ENCODE assay signal across 35 cellular contexts in genomic region chr5:128236334-128236733, GRCh38.
"Had no signal": no experiment of that assay in that cellular context is flagged by ENCODE, and none has a peak within 500 bp of the region (broad histone marks: within the 10 kb centered on the region; RNA-seq: fewer than 3 reads in every experiment).

No MANE protein-coding gene starts in this region.

- H3K4me1 Mint-ChIP-seq: activated B cell treated with CpG ODN at 0.5 μM for 24 hours; activated naive CD4-positive, alpha-beta T cell treated with anti-CD3 and anti-CD28 coated beads, Interleukin-2, amount 50 U/mL, for 24 hours; activated naive CD8-positive, alpha-beta T cell treated with anti-CD3 and anti-CD28 coated beads for 36 hours; activated naive CD8-positive, alpha-beta T cell treated with anti-CD3 and anti-CD28 coated beads, Interleukin-2, amount 50 U/mL, for 24 hours; activated T-helper 17 cell treated with anti-CD3 and anti-CD28 coated beads, Interleukin-2, amount 50 U/mL, for 72 hours; T-cell had no signal

- H3K27ac ChIP-seq: adrenal gland, body of pancreas, colonic mucosa, esophagus squamous epithelium, gastrocnemius medialis, heart left ventricle, WERI-Rb-1 had no signal

- H3K36me3 ChIP-seq: adrenal gland, cardiac muscle cell, colonic mucosa, esophagus squamous epithelium, gastrocnemius medialis, heart left ventricle, WERI-Rb-1 had no signal

- ATAC-seq: activated CD4-positive, CD25-positive, alpha-beta regulatory T cell treated with anti-CD3 and anti-CD28 coated beads, Interleukin-2, amount 50 U/mL, for 24 hours; activated CD8-positive, alpha-beta T cell treated with anti-CD3 and anti-CD28 coated beads for 36 hours; activated naive CD8-positive, alpha-beta T cell treated with anti-CD3 and anti-CD28 coated beads, Interleukin-2, amount 50 U/mL, for 24 hours; activated T-cell treated with anti-CD3 and anti-CD28 coated beads, Interleukin-2, amount 50 U/mL, for 4 hours; activated T-helper 17 cell treated with anti-CD3 and anti-CD28 coated beads, Interleukin-2, amount 50 U/mL, for 72 hours; body of pancreas; gastrocnemius medialis; heart left ventricle; T-cell had no signal

- H3K36me3 Mint-ChIP-seq: activated naive CD4-positive, alpha-beta T cell treated with anti-CD3 and anti-CD28 coated beads, Interleukin-2, amount 50 U/mL, for 24 hours; activated naive CD8-positive, alpha-beta T cell treated with anti-CD3 and anti-CD28 coated beads for 36 hours; T-cell had no signal

- DNase-seq: activated B cell treated with CpG ODN at 0.5 μM for 24 hours; activated CD4-positive, alpha-beta T cell treated with anti-CD3 and anti-CD28 coated beads for 48 hours; activated CD4-positive, alpha-beta T cell treated with anti-CD3 and anti-CD28 coated beads, Interleukin-2, amount 50 U/mL, for 1 hour; activated CD4-positive, alpha-beta T cell treated with anti-CD3 and anti-CD28 coated beads, Interleukin-2, amount 50 U/mL, for 48 hours; activated CD8-positive, alpha-beta memory T cell treated with anti-CD3 and anti-CD28 coated beads for 24 hours; activated CD8-positive, alpha-beta T cell treated with anti-CD3 and anti-CD28 coated beads for 36 hours; activated effector memory CD4-positive, alpha-beta T cell treated with Interleukin-2 at 50 U/mL for 16 hours; activated naive CD4-positive, alpha-beta T cell treated with anti-CD3 and anti-CD28 coated beads for 36 hours; activated naive CD8-positive, alpha-beta T cell treated with anti-CD3 and anti-CD28 coated beads for 36 hours; activated naive CD8-positive, alpha-beta T cell treated with anti-CD3 and anti-CD28 coated beads, Interleukin-2, amount 50 U/mL, for 24 hours; activated T-cell treated with anti-CD3 and anti-CD28 coated beads, Interleukin-2, amount 50 U/mL, for 4 hours; adrenal gland; amygdala; aorta; body of pancreas; central memory CD4-positive, alpha-beta T cell; cerebellar nuclear complex; colonic mucosa; effector CD8-positive, alpha-beta T cell; erythroblast; esophagus squamous epithelium; gastrocnemius medialis; glutamatergic neuron; heart left ventricle; T-cell; T1000; WERI-Rb-1 had no signal

- H3K9me3 ChIP-seq: adrenal gland, body of pancreas, colonic mucosa, esophagus squamous epithelium, gastrocnemius medialis had no signal

- H3K4me3 Mint-ChIP-seq: activated B cell treated with CpG ODN at 0.5 μM for 24 hours; activated CD8-positive, alpha-beta T cell treated with anti-CD3 and anti-CD28 coated beads for 36 hours; activated naive CD4-positive, alpha-beta T cell treated with anti-CD3 and anti-CD28 coated beads for 36 hours; activated naive CD4-positive, alpha-beta T cell treated with anti-CD3 and anti-CD28 coated beads, Interleukin-2, amount 50 U/mL, for 24 hours; activated naive CD8-positive, alpha-beta T cell treated with anti-CD3 and anti-CD28 coated beads for 36 hours; activated naive CD8-positive, alpha-beta T cell treated with anti-CD3 and anti-CD28 coated beads, Interleukin-2, amount 50 U/mL, for 24 hours; activated T-cell treated with anti-CD3 and anti-CD28 coated beads, Interleukin-2, amount 50 U/mL, for 4 hours; activated T-helper 17 cell treated with anti-CD3 and anti-CD28 coated beads, Interleukin-2, amount 50 U/mL, for 72 hours; T-cell; T-helper 1 cell treated with Interleukin-12 subunit alpha and Interleukin-12 subunit beta and Interleukin-4 antibody, amounts not matched to agents 30 μg/mL and 1 μg/mL, for 36 hours; T-helper 2 cell treated with Interferon-gamma antibody and Interleukin-4, amounts not matched to agents 5 μg/mL and 100 μg/mL, for 36 hours had no signal

- H3K4me1 ChIP-seq: adrenal gland, body of pancreas, colonic mucosa, heart left ventricle had no signal

- H3K27ac Mint-ChIP-seq: activated B cell treated with CpG ODN at 0.5 μM for 24 hours; activated CD8-positive, alpha-beta T cell treated with anti-CD3 and anti-CD28 coated beads for 36 hours; activated naive CD4-positive, alpha-beta T cell treated with anti-CD3 and anti-CD28 coated beads for 36 hours; activated naive CD4-positive, alpha-beta T cell treated with anti-CD3 and anti-CD28 coated beads, Interleukin-2, amount 50 U/mL, for 24 hours; activated naive CD8-positive, alpha-beta T cell treated with anti-CD3 and anti-CD28 coated beads for 36 hours; activated naive CD8-positive, alpha-beta T cell treated with anti-CD3 and anti-CD28 coated beads, Interleukin-2, amount 50 U/mL, for 24 hours; activated T-helper 17 cell treated with anti-CD3 and anti-CD28 coated beads, Interleukin-2, amount 50 U/mL, for 72 hours; T-cell; T-helper 1 cell treated with Interleukin-12 subunit alpha and Interleukin-12 subunit beta and Interleukin-4 antibody, amounts not matched to agents 30 μg/mL and 1 μg/mL, for 36 hours; T-helper 2 cell treated with Interferon-gamma antibody and Interleukin-4, amounts not matched to agents 5 μg/mL and 100 μg/mL, for 36 hours had no signal

- H3K4me3 ChIP-seq: adrenal gland, body of pancreas, cardiac muscle cell, colonic mucosa, esophagus squamous epithelium, gastrocnemius medialis, heart left ventricle had no signal

- H3K27me3 ChIP-seq: adrenal gland, body of pancreas, cardiac muscle cell, colonic mucosa, gastrocnemius medialis had no signal

- FAIRE-seq: endometrium, endothelial cell of umbilical vein had no signal
